ENCODE assay signal across 23 cellular contexts in genomic region chr12:31722580-31722979, GRCh38. TPM values are rescaled to one million over a fixed set of nuclear protein-coding genes. Genes with fewer than 3 reads are reported as not detected.
DNase-seq lines count a peak whose midpoint lies in the region; ATAC-seq, FAIRE-seq and TF ChIP-seq lines count a peak whose summit lies in the region.
"Had no signal": no experiment of that assay in that cellular context is flagged by ENCODE, and none has a peak within 500 bp of the region (broad histone marks: within the 10 kb centered on the region; RNA-seq: fewer than 3 reads in every experiment).

No MANE protein-coding gene starts in this region.

- H3K4me1 ChIP-seq in liver (ENCODE audit: control insufficient read depth in 4 of 4, insufficient read depth in 4 of 4, low read length in 3 of 4) (peaks cover 0 to 8% (median 7%) of the 10 kb centered on the region in 4 donors), HepG2 (ENCODE audit: insufficient read depth, low read length) (peaks cover 39% of the 10 kb centered on the region)
- H3K4me1 ChIP-seq: A549, uterus had no signal

- H2AFZ ChIP-seq in HepG2 (ENCODE audit: low read length): no peak overlapping the region
- H2AFZ ChIP-seq: GM23248, PC-9 had no signal

- peaks cover 5% of the 10 kb centered on the region for H3K9me3 Mint-ChIP-seq in activated T-helper 17 cell treated with anti-CD3 and anti-CD28 coated beads, Interleukin-2, amount 50 U/mL, for 72 hours
- H3K9me3 Mint-ChIP-seq in naive B cell: peaks cover 0 to 12% (median 5%) of the 10 kb centered on the region in 7 donors

- TF ChIP-seq RAD21 in liver (IDR thresholded peaks at IDR 0.05) (peak in 1 of 2 donors; percentile 26), HepG2 (CRISPR knock-in tag; IDR thresholded peaks at IDR 0.05) (no peak)

- no peak for TF ChIP-seq EP300 in HepG2 (IDR thresholded peaks at IDR 0.05; ENCODE audit: low read depth in 2 of 2, low read length in 2 of 2)
- no peak for TF ChIP-seq EP300 in HepG2 (CRISPR knock-in tag; IDR thresholded peaks at IDR 0.05; ENCODE audit: borderline replicate concordance)

- peaks cover 19% of the 10 kb centered on the region for H3K36me3 Mint-ChIP-seq in activated T-helper 17 cell treated with anti-CD3 and anti-CD28 coated beads, Interleukin-2, amount 50 U/mL, for 72 hours (ENCODE audit: low read depth)
- H3K36me3 Mint-ChIP-seq in naive B cell: peaks cover 18 to 24% of the 10 kb centered on the region in 2 donors

- no peaks in the 10 kb centered on the region for H4K20me1 ChIP-seq in HepG2 (ENCODE audit: insufficient read depth, low read length)

- H3K27me3 ChIP-seq in liver (ENCODE audit: control insufficient read depth in 4 of 4, insufficient read depth in 4 of 4, low read length in 3 of 4): no peaks in the 10 kb centered on the region
- H3K27me3 ChIP-seq in HepG2 (ENCODE audit: control insufficient read depth in 1 of 2, insufficient read depth in 2 of 2, low read length in 2 of 2): no peaks in the 10 kb centered on the region
- H3K27me3 ChIP-seq in MG63: no peaks in the 10 kb centered on the region; the same call in 1 of the 2 replicates
- H3K27me3 ChIP-seq: gastroesophageal sphincter, uterus had no signal

- 53% methylated on average over 2 of the region's 2 CpGs for WGBS in liver
- 92% methylated on average over 2 of the region's 2 CpGs for WGBS in HepG2 (ENCODE audit: low lambda C conversion rate)

- H3K79me2 ChIP-seq in HepG2 (ENCODE audit: insufficient read depth, low read length): peaks cover 4% of the 10 kb centered on the region

- H3K27ac ChIP-seq in liver (ENCODE audit: low read depth in 1 of 2, low read length in 2 of 2) (no peak overlapping the region), HepG2 (ENCODE audit: extremely low read length, insufficient read depth, low read length) (no peak overlapping the region)
- H3K27ac ChIP-seq: C4-2B, gastroesophageal sphincter, GM23248, PC-9, prostate gland, uterus had no signal

- POLR2A ChIA-PET in HepG2 (lab: Yijun Ruan, JAX): no interaction called here

- H3K9ac ChIP-seq in liver (ENCODE audit: low read depth in 1 of 2, low read length in 2 of 2) (no peak overlapping the region), HepG2 (ENCODE audit: insufficient read depth, low read depth, low read length) (no peak overlapping the region)
- H3K9ac ChIP-seq: GM23248 had no signal

- peaks cover 10% of the 10 kb centered on the region for H3K4me1 Mint-ChIP-seq in activated T-helper 17 cell treated with anti-CD3 and anti-CD28 coated beads, Interleukin-2, amount 50 U/mL, for 72 hours
- H3K4me1 Mint-ChIP-seq in naive B cell: peaks cover 62 to 88% (median 76%) of the 10 kb centered on the region in 3 donors

- peak overlapping the region; percentile 53 for H3K4me3 Mint-ChIP-seq in activated T-helper 17 cell treated with anti-CD3 and anti-CD28 coated beads, Interleukin-2, amount 50 U/mL, for 72 hours
- H3K4me3 Mint-ChIP-seq in naive B cell: peak overlapping the region in 5 of 8 donors; percentile 6 to 68 (median 42)
- H3K4me3 Mint-ChIP-seq: neural crest cell had no signal

- no peak for FAIRE-seq in HepG2 (lab: Jason Lieb, UNC)
- FAIRE-seq: A549 had no signal

- no peaks in the 10 kb centered on the region for H3K9me3 ChIP-seq in liver (ENCODE audit: control insufficient read depth in 4 of 4, low read length in 3 of 4)
- H3K9me3 ChIP-seq in HepG2 (ENCODE audit: low read length): no peaks in the 10 kb centered on the region
- no peaks in the 10 kb centered on the region for H3K9me3 ChIP-seq in MG63
- H3K9me3 ChIP-seq: gastroesophageal sphincter, prostate gland had no signal

- intact Hi-C loops in HepG2 (cut with micrococcal nuclease; ENCODE audit: unreplicated experiment): loop anchor here (10.0 kb wide), 1 partner anchor 52 kb away; no protein-coding TSS in a partner anchor

- ATAC-seq in HepG2 (no peak), naive B cell (ENCODE audit: low read depth in 2 of 2) (no peak), HG02642 (IDR thresholded peaks at IDR 0.05; ENCODE audit: poor library complexity, unreplicated experiment) (no peak), GM19035 (IDR thresholded peaks at IDR 0.05; ENCODE audit: unreplicated experiment) (no peak)
- no peak for ATAC-seq in activated T-helper 17 cell treated with anti-CD3 and anti-CD28 coated beads, Interleukin-2, amount 50 U/mL, for 72 hours (replicated peaks)
- ATAC-seq: A549, gastroesophageal sphincter had no signal

- H3K4me2 ChIP-seq in HepG2 (ENCODE audit: low read depth, low read length): no peak overlapping the region
- H3K4me2 ChIP-seq: A549, PC-9 had no signal

- no peak for TF ChIP-seq CTCF in liver (IDR thresholded peaks at IDR 0.05; ENCODE audit: low read depth, low read length, missing input control)
- no peak for TF ChIP-seq CTCF in HepG2 (CRISPR knock-in tag; IDR thresholded peaks at IDR 0.05)

- CTCF ChIA-PET in HepG2 (lab: Yijun Ruan, JAX; ENCODE audit: low intra/inter-chr PET ratio, low total read pairs): no interaction called here

- BruUV-seq in HepG2 (replicated peaks; lab: Mats Ljungman, UMichigan): no TSS peak

- in situ Hi-C loops in HepG2 (cut with HindIII; ENCODE audit: extremely low pct_ligation_motif_present, low pct_unique_long_range_greater_than_20kb): no loop called here

- TF ChIP-seq POLR2A in HepG2 (IDR thresholded peaks at IDR 0.05; ENCODE audit: insufficient read depth in 1 of 2, low read depth in 2 of 2, low read length in 2 of 2): no peak

- H3K4me3 ChIP-seq in liver (ENCODE audit: low read depth in 1 of 3, low read length in 3 of 3): no peak overlapping the region
- no peak overlapping the region for H3K4me3 ChIP-seq in HepG2 (replicated peaks in 1 of 3; ENCODE audit: insufficient read depth in 1 of 3, low read depth in 2 of 3, low read length in 3 of 3)
- no peak overlapping the region for H3K4me3 ChIP-seq in MG63
- H3K4me3 ChIP-seq: A549, gastroesophageal sphincter, GM23248, PC-9, prostate gland, uterus had no signal

- H3K36me3 ChIP-seq in liver (ENCODE audit: control insufficient read depth in 4 of 4, insufficient read depth in 3 of 4, low read depth in 1 of 4, low read length in 3 of 4) (no peaks in the 10 kb centered on the region), HepG2 (replicated peaks in 1 of 2; ENCODE audit: control insufficient read depth in 1 of 2, insufficient read depth in 2 of 2, low read length in 2 of 2) (no peaks in the 10 kb centered on the region), MG63 (no peaks in the 10 kb centered on the region)
- H3K36me3 ChIP-seq: prostate gland, uterus had no signal

- H3K27ac Mint-ChIP-seq in activated T-helper 17 cell treated with anti-CD3 and anti-CD28 coated beads, Interleukin-2, amount 50 U/mL, for 72 hours: peak overlapping the region; percentile 32
- peak overlapping the region in 4 of 6 donors; percentile 18 to 86 (median 72) for H3K27ac Mint-ChIP-seq in naive B cell

- no peaks in the 10 kb centered on the region for H3K27me3 Mint-ChIP-seq in activated T-helper 17 cell treated with anti-CD3 and anti-CD28 coated beads, Interleukin-2, amount 50 U/mL, for 72 hours
- no peaks in the 10 kb centered on the region for H3K27me3 Mint-ChIP-seq in naive B cell

- DNase-seq in HepG2 (ENCODE audit: low spot score) (no peak), naive B cell (no peak), MG63 (no peak), activated gamma-delta T cell (lab: John Stamatoyannopoulos, UW) (no peak)
- DNase-seq: activated CD4-positive, alpha-beta T cell treated with anti-CD3 and anti-CD28 coated beads, Interleukin-2, amount 50 U/mL, for 4 hours; activated naive CD4-positive, alpha-beta T cell treated with anti-CD3 and anti-CD28 coated beads, Interleukin-2, amount 50 U/mL, for 16 hours; cerebellar nuclear complex; DMS153; GDM1; GM23248; NCI-H1694; NCI-H82; PC-9; uterus had no signal

TF ChIP-seq in liver, 16 proteins besides CTCF, POLR2A, EP300 and RAD21 (continues in another document):
- TF ChIP-seq YY1 (IDR thresholded peaks at IDR 0.05): no peak
- no peak for TF ChIP-seq EGR1 (IDR thresholded peaks at IDR 0.05; ENCODE audit: low read depth in 2 of 2)
- TF ChIP-seq HNF4A (conservative IDR thresholded peaks at IDR 0.05): peak; percentile 70 to 88

TF ChIP-seq in HepG2, 621 proteins besides CTCF, POLR2A, EP300 and RAD21 (continues in another document):
- TF ChIP-seq GATAD2A (CRISPR knock-in tag; IDR thresholded peaks at IDR 0.05) (no peak), POLR2AphosphoS5 (IDR thresholded peaks at IDR 0.05; ENCODE audit: low read depth, low read length) (no peak), GZF1 (CRISPR knock-in tag; IDR thresholded peaks at IDR 0.05) (no peak), ZNF224 (CRISPR knock-in tag; IDR thresholded peaks at IDR 0.05) (no peak)

RNA-seq across cellular contexts. Expression of gene AMN1, which starts 6.2 kb away (rescaled TPM):
- 1 to 10 TPM; 4.9 to 5.2 TPM for total RNA-seq in liver
- polyA plus RNA-seq in liver: 1 to 10 TPM; 1.9 to 2.6 TPM
- 7.5 and 11.3 TPM in 2 replicates for total RNA-seq in HepG2 (2016; rRNA removed; fragmentation: Illumina TruSeq; extraction: Trizol)
- 7.7 and 9.1 TPM in 2 replicates for total RNA-seq in HepG2 (2016; cell fraction: cytosol; rRNA removed; fragmentation: Illumina TruSeq; extraction: Trizol; ENCODE audit: low read depth)
- total RNA-seq in HepG2 (2016; cell fraction: insoluble cytoplasmic fraction; rRNA removed; fragmentation: Illumina TruSeq; extraction: Trizol): 8.3 and 9.6 TPM in 2 replicates
- total RNA-seq in HepG2 (2016; cell fraction: membrane; rRNA removed; fragmentation: Illumina TruSeq; extraction: Trizol): 8.9 and 9.0 TPM in 2 replicates
- total RNA-seq in HepG2 (2016; cell fraction: nucleus; rRNA removed; fragmentation: Illumina TruSeq; extraction: Trizol): 6.7 and 6.8 TPM in 2 replicates
- polyA plus RNA-seq in HepG2 (2011; rRNA removed): 26.3 and 26.5 TPM in 2 replicates
- polyA plus RNA-seq in HepG2 (2011; cell fraction: cytosol; rRNA removed): 13.9 and 26.8 TPM in 2 replicates
- 10.6 and 16.4 TPM in 2 replicates for polyA plus RNA-seq in HepG2 (2011; cell fraction: nucleus; rRNA removed)
- 20.1 and 34.9 TPM in 2 replicates for polyA plus RNA-seq in HepG2 (2012)
- 3.8 and 4.5 TPM in 2 replicates for polyA plus RNA-seq in HepG2 (2016; cell fraction: cytosol; fragmentation: Illumina TruSeq; extraction: Trizol; ENCODE audit: low read depth)
- polyA plus RNA-seq in HepG2 (2016; cell fraction: insoluble cytoplasmic fraction; fragmentation: Illumina TruSeq; extraction: Trizol; ENCODE audit: low read depth): 9.2 and 10.1 TPM in 2 replicates
- 7.3 and 8.2 TPM in 2 replicates for polyA plus RNA-seq in HepG2 (2016; cell fraction: membrane; fragmentation: Illumina TruSeq; extraction: Trizol; ENCODE audit: low read depth)
- 8.4 and 8.8 TPM in 2 replicates for polyA plus RNA-seq in HepG2 (2016; cell fraction: nucleus; fragmentation: Illumina TruSeq; extraction: Trizol; ENCODE audit: insufficient read depth, low read depth)
- polyA minus RNA-seq in HepG2 (2011; rRNA and poly(A)+ RNA removed; ENCODE audit: low replicate concordance): 3.4 and 6.6 TPM in 2 replicates
- polyA minus RNA-seq in HepG2 (2011; cell fraction: cytosol; rRNA and poly(A)+ RNA removed): 9.8 and 12.4 TPM in 2 replicates
- 15.1 and 20.8 TPM in 2 replicates for polyA minus RNA-seq in HepG2 (2011; cell fraction: nucleus; rRNA and poly(A)+ RNA removed)
- 1 to 10 TPM; 5.7 to 7.7 TPM for total RNA-seq in activated T-helper 17 cell treated with anti-CD3 and anti-CD28 coated beads, Interleukin-2, amount 50 U/mL, for 72 hours
- polyA plus RNA-seq in naive B cell (ENCODE audit: low read depth in 6 of 6): 10 to 100 TPM; 29.2 to 59.1 (median 37.0) TPM
- total RNA-seq in MG63 (2014; rRNA removed; shearing (Covaris generic); ENCODE audit: low replicate concordance): 15.6 and 23.6 TPM in 2 replicates
